1 cellular context compared by ENCODE assay signal in genomic region chr3:184697845-184698244, GRCh38.
TF ChIP-seq lines count a peak whose summit lies in the region.

No MANE protein-coding gene starts in this region.

TF ChIP-seq in GM23338, 12 proteins besides CTCF, POLR2A, EP300 and RAD21 (continued from another document):
- TF ChIP-seq ZNF462 (CRISPR knock-in tag; IDR thresholded peaks at IDR 0.05) (no peak), REST (IDR thresholded peaks at IDR 0.05; ENCODE audit: unreplicated experiment) (no peak), ZNF114 (CRISPR knock-in tag; IDR thresholded peaks at IDR 0.05) (no peak), STAT1 (IDR thresholded peaks at IDR 0.05; ENCODE audit: unreplicated experiment) (no peak), NANOG (IDR thresholded peaks at IDR 0.05; ENCODE audit: borderline replicate concordance) (no peak), POLR2AphosphoS5 (IDR thresholded peaks at IDR 0.05; ENCODE audit: low read depth) (no peak), EZH2 (IDR thresholded peaks at IDR 0.05; ENCODE audit: low read depth, unreplicated experiment) (no peak)
- TF ChIP-seq, protein P1, sequence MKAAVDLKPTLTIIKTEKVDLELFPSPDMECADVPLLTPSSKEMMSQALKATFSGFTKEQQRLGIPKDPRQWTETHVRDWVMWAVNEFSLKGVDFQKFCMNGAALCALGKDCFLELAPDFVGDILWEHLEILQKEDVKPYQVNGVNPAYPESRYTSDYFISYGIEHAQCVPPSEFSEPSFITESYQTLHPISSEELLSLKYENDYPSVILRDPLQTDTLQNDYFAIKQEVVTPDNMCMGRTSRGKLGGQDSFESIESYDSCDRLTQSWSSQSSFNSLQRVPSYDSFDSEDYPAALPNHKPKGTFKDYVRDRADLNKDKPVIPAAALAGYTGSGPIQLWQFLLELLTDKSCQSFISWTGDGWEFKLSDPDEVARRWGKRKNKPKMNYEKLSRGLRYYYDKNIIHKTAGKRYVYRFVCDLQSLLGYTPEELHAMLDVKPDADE (IDR thresholded peaks at IDR 0.05), result no peak
